Comparison of ENCODE assay signal across 23 cellular contexts in genomic region chr3:27025718-27026117, GRCh38.
A peak's percentile ranks its signal among the peaks of the same experiment; 100 is the strongest.
DNase-seq lines count a peak whose midpoint lies in the region; TF ChIP-seq lines count a peak whose summit lies in the region.
"Had no signal": no experiment of that assay in that cellular context is flagged by ENCODE, and none has a peak within 500 bp of the region (broad histone marks: within the 10 kb centered on the region; RNA-seq: fewer than 3 reads in every experiment).

No MANE protein-coding gene starts in this region.

- H3K36me3 Mint-ChIP-seq in nephron progenitor cell (ENCODE audit: low read depth) = no peaks in the 10 kb centered on the region
- no peaks in the 10 kb centered on the region for H3K36me3 Mint-ChIP-seq in activated naive CD4-positive, alpha-beta T cell treated with anti-CD3 and anti-CD28 coated beads, Interleukin-2, amount 10 ng/mL, durations not matched to agents 7 days and 5 days
- H3K36me3 Mint-ChIP-seq: activated naive CD4-positive, alpha-beta T cell treated with anti-CD3 and anti-CD28 coated beads, Interleukin-2, amount 50 U/mL, for 24 hours; memory B cell; naive thymus-derived CD4-positive, alpha-beta T cell had no signal

- no peaks in the 10 kb centered on the region for H3K27me3 Mint-ChIP-seq in nephron progenitor cell (ENCODE audit: low read depth, poor library complexity)
- no peaks in the 10 kb centered on the region for H3K27me3 Mint-ChIP-seq in activated naive CD4-positive, alpha-beta T cell treated with anti-CD3 and anti-CD28 coated beads, Interleukin-2, amount 10 ng/mL, durations not matched to agents 7 days and 5 days
- H3K27me3 Mint-ChIP-seq: activated naive CD4-positive, alpha-beta T cell treated with anti-CD3 and anti-CD28 coated beads, Interleukin-2, amount 50 U/mL, for 24 hours; memory B cell had no signal

- H3K9me3 Mint-ChIP-seq in nephron progenitor cell = no peaks in the 10 kb centered on the region
- peaks cover 3% of the 10 kb centered on the region for H3K9me3 Mint-ChIP-seq in activated naive CD4-positive, alpha-beta T cell treated with anti-CD3 and anti-CD28 coated beads, Interleukin-2, amount 10 ng/mL, durations not matched to agents 7 days and 5 days
- H3K9me3 Mint-ChIP-seq: activated T-cell treated with anti-CD3 and anti-CD28 coated beads, Interleukin-2, amount 50 U/mL, for 4 hours; T-helper 2 cell treated with Interferon-gamma antibody and Interleukin-4, amounts not matched to agents 5 μg/mL and 100 μg/mL, for 36 hours had no signal

- no peak overlapping the region for H3K4me3 Mint-ChIP-seq in nephron progenitor cell
- no peak overlapping the region for H3K4me3 Mint-ChIP-seq in activated naive CD4-positive, alpha-beta T cell treated with anti-CD3 and anti-CD28 coated beads, Interleukin-2, amount 10 ng/mL, durations not matched to agents 7 days and 5 days
- H3K4me3 Mint-ChIP-seq: activated naive CD4-positive, alpha-beta T cell treated with anti-CD3 and anti-CD28 coated beads, Interleukin-2, amount 50 U/mL, for 24 hours; activated T-cell treated with anti-CD3 and anti-CD28 coated beads, Interleukin-2, amount 50 U/mL, for 4 hours; memory B cell; naive thymus-derived CD4-positive, alpha-beta T cell; T-helper 2 cell treated with Interferon-gamma antibody and Interleukin-4, amounts not matched to agents 5 μg/mL and 100 μg/mL, for 36 hours had no signal

- TF ChIP-seq CTCF in nephron progenitor cell (IDR thresholded peaks at IDR 0.05) = no peak

- DNase-seq in NCI-H345 (lab: John Stamatoyannopoulos, UW) = peak; percentile 5
- no peak for DNase-seq in NCI-H345 treated with DMSO at 0.1 percent for 48 hours (lab: John Stamatoyannopoulos, UW; ENCODE audit: unreplicated experiment)
- DNase-seq in Kasumi-1 (lab: John Stamatoyannopoulos, UW) = peak; percentile 25 to 26
- DNase-seq in UCSD-AML1 (lab: John Stamatoyannopoulos, UW; ENCODE audit: unreplicated experiment) = peak; percentile 12
- DNase-seq in nephron progenitor cell = no peak
- DNase-seq in NCI-H1105 (lab: John Stamatoyannopoulos, UW) = no peak
- no peak for DNase-seq in activated naive CD4-positive, alpha-beta T cell treated with anti-CD3 and anti-CD28 coated beads, Interleukin-2, amount 10 ng/mL, durations not matched to agents 7 days and 5 days
- DNase-seq in activated CD4-positive, alpha-beta T cell treated with anti-CD3 and anti-CD28 coated beads for 48 hours = no peak
- DNase-seq: activated T-cell treated with anti-CD3 and anti-CD28 coated beads, Interleukin-2, amount 50 U/mL, for 4 hours; aorta; effector CD8-positive, alpha-beta T cell; gastrocnemius medialis; hypothalamus; kidney glomerular epithelial cell; naive thymus-derived CD4-positive, alpha-beta T cell; NCI-H1048; NCI-H2171 treated with DMSO at 0.1 percent for 48 hours; NCI-H774; ovary; right lobe of liver had no signal

- CTCF ChIA-PET in activated naive CD4-positive, alpha-beta T cell treated with anti-CD3 and anti-CD28 coated beads, Interleukin-2, amount 10 ng/mL, durations not matched to agents 7 days and 5 days (lab: Charles Lee) = no interaction called here

- peak overlapping the region; percentile 27 for H3K27ac Mint-ChIP-seq in nephron progenitor cell
- no peak overlapping the region for H3K27ac Mint-ChIP-seq in activated naive CD4-positive, alpha-beta T cell treated with anti-CD3 and anti-CD28 coated beads, Interleukin-2, amount 10 ng/mL, durations not matched to agents 7 days and 5 days
- H3K27ac Mint-ChIP-seq: activated naive CD4-positive, alpha-beta T cell treated with anti-CD3 and anti-CD28 coated beads, Interleukin-2, amount 50 U/mL, for 24 hours; memory B cell; naive thymus-derived CD4-positive, alpha-beta T cell; T-helper 2 cell treated with Interferon-gamma antibody and Interleukin-4, amounts not matched to agents 5 μg/mL and 100 μg/mL, for 36 hours had no signal

- peaks cover 12% of the 10 kb centered on the region for H3K4me1 Mint-ChIP-seq in nephron progenitor cell
- H3K4me1 Mint-ChIP-seq in activated naive CD4-positive, alpha-beta T cell treated with anti-CD3 and anti-CD28 coated beads, Interleukin-2, amount 10 ng/mL, durations not matched to agents 7 days and 5 days = no peaks in the 10 kb centered on the region
- H3K4me1 Mint-ChIP-seq: activated naive CD4-positive, alpha-beta T cell treated with anti-CD3 and anti-CD28 coated beads, Interleukin-2, amount 50 U/mL, for 24 hours; memory B cell; naive thymus-derived CD4-positive, alpha-beta T cell had no signal

Comparison
In these comparisons a context has a peak if more than half of its experiments do, and no peak if none do; other contexts are left out.
1. DNase-seq: peak in NCI-H345 (single experiment), Kasumi-1 (2 of 2) and UCSD-AML1 (single experiment); none in NCI-H345 treated with DMSO at 0.1 percent for 48 hours (single experiment), nephron progenitor cell (single experiment), NCI-H1105 (single experiment), activated naive CD4-positive, alpha-beta T cell treated with anti-CD3 and anti-CD28 coated beads, Interleukin-2, amount 10 ng/mL, durations not matched to agents 7 days and 5 days (single experiment) and activated CD4-positive, alpha-beta T cell treated with anti-CD3 and anti-CD28 coated beads for 48 hours (single experiment).